8 cellular contexts compared by ENCODE assay signal in the genomic region with DNA sequence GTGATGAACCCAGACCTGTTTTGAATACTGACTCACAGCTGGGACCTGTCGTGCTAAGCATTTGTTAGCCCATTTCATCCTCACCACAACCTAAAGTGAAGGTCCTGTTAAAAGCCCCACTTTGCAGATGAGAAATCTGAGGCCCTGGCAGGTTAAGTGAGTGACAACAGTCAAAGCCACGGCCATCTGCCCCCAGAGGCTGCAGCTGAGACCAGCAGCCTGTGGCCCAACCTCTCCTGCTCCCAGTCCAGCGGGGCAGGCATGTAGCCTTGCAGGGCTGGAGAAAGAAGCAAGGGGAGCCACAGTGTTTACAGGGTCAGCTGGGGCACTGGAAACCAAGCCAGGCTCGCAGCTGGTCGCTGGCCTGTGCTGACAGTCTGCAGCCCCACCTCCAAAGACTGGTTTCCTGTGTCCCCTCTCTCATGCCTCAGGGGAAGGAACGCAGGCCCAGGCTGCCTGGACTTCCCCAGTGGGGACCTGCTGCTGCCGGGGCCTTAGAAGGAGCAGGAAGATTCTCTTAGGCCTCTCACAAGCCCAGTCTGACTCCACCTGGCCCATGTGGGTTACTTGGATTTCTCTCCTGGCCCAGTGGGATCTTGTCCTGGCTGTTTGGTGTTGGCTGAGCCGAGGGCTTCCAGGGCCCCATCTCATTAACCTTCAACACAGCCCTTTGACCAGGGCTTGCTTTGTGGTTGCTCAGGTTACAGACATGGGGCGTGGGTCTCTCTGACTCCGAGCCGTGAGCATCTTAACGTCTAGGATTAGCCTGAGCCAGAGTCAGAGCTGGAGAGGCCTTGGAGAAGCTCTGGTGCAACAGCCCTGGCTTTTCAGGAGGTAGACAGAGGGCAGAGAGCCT. TPM values are rescaled to one million over a fixed set of nuclear protein-coding genes. Genes with fewer than 3 reads are reported as not detected.
DNase-seq lines count a peak whose midpoint lies in the region; ATAC-seq and TF ChIP-seq lines count a peak whose summit lies in the region.

No MANE protein-coding gene starts in this region.

- POLR2A ChIA-PET in PC-9 (lab: Charles Lee; ENCODE audit: unreplicated experiment): interaction anchor here (0.5 kb wide), 1 partner anchor 148 kb away, joined by 3 read pairs; no protein-coding TSS in a partner anchor

- H3K4me1 Mint-ChIP-seq in dendritic cell treated with granulocyte-macrophage colony-stimulating factor and Interleukin-4, amounts not matched to agents 40 ng/mL and 50 ng/mL, for 4 days (ENCODE audit: low read depth): peaks cover 71% of the 10 kb centered on the region

- no peak overlapping the region for H2AFZ ChIP-seq in PC-9

- intact Hi-C loops in PC-9 (cut with micrococcal nuclease; ENCODE audit: unreplicated experiment): no loop called here
- intact Hi-C loops in dendritic cell treated with granulocyte-macrophage colony-stimulating factor and Interleukin-4, amounts not matched to agents 40 ng/mL and 50 ng/mL, for 4 days (cut with micrococcal nuclease): loop anchor here (2.0 to 5.0 kb wide), 2 partner anchors 21 to 190 kb away; partner anchors contain the start of gene ATG16L1

- CTCF ChIA-PET in PC-9 (lab: Charles Lee): no interaction called here

- peak overlapping the region; percentile 92 for H3K27ac Mint-ChIP-seq in dendritic cell treated with granulocyte-macrophage colony-stimulating factor and Interleukin-4, amounts not matched to agents 40 ng/mL and 50 ng/mL, for 4 days

- no peaks in the 10 kb centered on the region for H3K4me1 ChIP-seq in PC-9 (replicated peaks; ENCODE audit: insufficient read depth)

- peak; percentile 29 for ATAC-seq in GM21619 (IDR thresholded peaks at IDR 0.05; ENCODE audit: unreplicated experiment)
- no peak for ATAC-seq in esophagus mucosa
- ATAC-seq in HG03139 (IDR thresholded peaks at IDR 0.05; ENCODE audit: unreplicated experiment): no peak

- no peak overlapping the region for H3K4me2 ChIP-seq in PC-9

- no peaks in the 10 kb centered on the region for H3K36me3 ChIP-seq in PC-9 (ENCODE audit: low read depth)

- H3K79me2 ChIP-seq in PC-9 (ENCODE audit: low read depth): no peaks in the 10 kb centered on the region

- no peaks in the 10 kb centered on the region for H3K9me3 ChIP-seq in PC-9 (ENCODE audit: insufficient read depth, low read depth)

- DNase-seq in PC-9 (peak in 1 of 2 experiments; percentile 31), myocyte (ENCODE audit: low read depth) (peak; percentile 80), cortex of kidney (lab: John Stamatoyannopoulos, UW) (no peak)

- no peaks in the 10 kb centered on the region for H3F3A ChIP-seq in PC-9 (ENCODE audit: insufficient read depth, low read depth)

- H3K9me3 Mint-ChIP-seq in dendritic cell treated with granulocyte-macrophage colony-stimulating factor and Interleukin-4, amounts not matched to agents 40 ng/mL and 50 ng/mL, for 4 days: no peaks in the 10 kb centered on the region

- no peak overlapping the region for H3K27ac ChIP-seq in PC-9

- no peaks in the 10 kb centered on the region for H3K9me2 ChIP-seq in PC-9 (ENCODE audit: insufficient read depth)

- TF ChIP-seq CTCF in PC-9 (conservative IDR thresholded peaks at IDR 0.05): 0 out of 2 replicates have a peak, but pooled peaks have one; percentile 17

- H3K36me3 Mint-ChIP-seq in dendritic cell treated with granulocyte-macrophage colony-stimulating factor and Interleukin-4, amounts not matched to agents 40 ng/mL and 50 ng/mL, for 4 days (ENCODE audit: low read depth): peaks cover 62% of the 10 kb centered on the region

- peak overlapping the region; percentile 73 for H3K4me3 ChIP-seq in GM08714 (ENCODE audit: low read length)
- no peak overlapping the region for H3K4me3 ChIP-seq in PC-9

- no peaks in the 10 kb centered on the region for H3K27me3 ChIP-seq in PC-9 (ENCODE audit: insufficient read depth, low read depth)

- H3K4me3 Mint-ChIP-seq in dendritic cell treated with granulocyte-macrophage colony-stimulating factor and Interleukin-4, amounts not matched to agents 40 ng/mL and 50 ng/mL, for 4 days: peak overlapping the region; percentile 95

- no TSS peak for BruUV-seq in PC-9 (replicated peaks; lab: Mats Ljungman, UMichigan)

- H3K27me3 Mint-ChIP-seq in dendritic cell treated with granulocyte-macrophage colony-stimulating factor and Interleukin-4, amounts not matched to agents 40 ng/mL and 50 ng/mL, for 4 days: no peaks in the 10 kb centered on the region

- H4K20me1 ChIP-seq in PC-9 (ENCODE audit: insufficient read depth): no peaks in the 10 kb centered on the region

RNA-seq across cellular contexts. Expression of gene INPP5D, which starts 1.7 kb away (rescaled TPM):
- total RNA-seq in PC-9 (2021): 0.55 and 0.74 TPM in 2 replicates
- 1.1 and 2.5 TPM in 2 replicates for total RNA-seq in myocyte
- polyA plus RNA-seq in myocyte (2012): 2.0 TPM
- 6.2 TPM for total RNA-seq in esophagus mucosa

RNA-seq across cellular contexts. Expression of gene NEU2, which starts 29.3 kb away (rescaled TPM):
- total RNA-seq in PC-9 (2021): not detected in 2 replicates
- total RNA-seq in myocyte: not detected in 2 replicates
- not detected for polyA plus RNA-seq in myocyte (2012)
- total RNA-seq in esophagus mucosa: not detected

RNA-seq across cellular contexts. Expression of gene NGEF, which starts 48.8 kb away (rescaled TPM):
- 52.2 and 55.3 TPM in 2 replicates for total RNA-seq in PC-9 (2021)
- 0.19 TPM in 1 of 2 replicates, not detected in the other for total RNA-seq in myocyte
- 1.5 TPM for polyA plus RNA-seq in myocyte (2012)
- 6.1 TPM for total RNA-seq in esophagus mucosa
